Comparison of ENCODE assay signal across 20 cellular contexts in the genomic region with DNA sequence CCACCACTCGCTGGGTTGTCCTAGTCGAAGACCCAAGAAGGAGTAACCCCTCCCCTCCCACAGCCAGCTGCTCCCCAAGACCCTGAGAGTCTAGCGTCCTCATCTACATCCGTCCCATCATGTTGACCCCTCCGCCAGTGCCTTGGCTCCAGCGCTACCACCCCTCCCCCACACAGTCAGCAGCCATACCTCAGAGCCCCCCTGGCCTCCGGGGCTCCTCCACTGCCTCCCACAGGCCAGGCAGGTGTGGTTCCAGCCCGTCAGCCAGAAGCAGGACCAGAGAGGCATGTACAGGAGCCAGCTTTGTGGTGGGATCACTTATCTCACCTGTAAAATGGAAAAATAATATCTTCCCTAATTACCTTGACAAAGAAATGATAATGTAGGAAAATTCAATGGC. TPM values are rescaled to one million over a fixed set of nuclear protein-coding genes. Genes with fewer than 3 reads are reported as not detected.
"Had no signal": no experiment of that assay in that cellular context is flagged by ENCODE, and none has a peak within 500 bp of the region (broad histone marks: within the 10 kb centered on the region; RNA-seq: fewer than 3 reads in every experiment).

No MANE protein-coding gene starts in this region.

- H3K36me3 ChIP-seq: lower lobe of right lung, neutrophil, pancreas, right lobe of liver, thoracic aorta, tibial nerve, upper lobe of left lung had no signal

- DNase-seq: cortex of kidney; effector memory CD8-positive, alpha-beta T cell; hypothalamus; left ventricle myocardium superior; lower lobe of right lung; naive thymus-derived CD8-positive, alpha-beta T cell; nephron progenitor cell; pancreas; right lobe of liver; small intestine; stimulated activated CD4-positive, alpha-beta T cell treated with anti-CD3 and anti-CD28 coated beads, Interleukin-15, amount 100 ng/mL, for 24 hours; stimulated activated CD4-positive, alpha-beta T cell treated with anti-CD3 and anti-CD28 coated beads, Interleukin-2, amount 100 ng/mL, for 48 hours; stimulated activated naive B cell treated with anti-CD40 and anti-IgM and Interleukin-4, amounts not matched to agents 10 μg/mL and 1 μg/mL and 100 μg/mL, for 72 hours; upper lobe of left lung had no signal

- H3K9me3 Mint-ChIP-seq: effector memory CD8-positive, alpha-beta T cell; naive thymus-derived CD8-positive, alpha-beta T cell; nephron progenitor cell; stimulated activated naive B cell treated with anti-CD40 and anti-IgM and Interleukin-4, amounts not matched to agents 10 μg/mL and 1 μg/mL and 100 μg/mL, for 72 hours; stimulated activated naive CD8-positive, alpha-beta T cell treated with anti-CD3 and anti-CD28 coated beads, Interleukin-15, Interleukin-2, amounts not matched to agents 100 ng/mL and 50 ng/mL, for 24 hours had no signal

- H3K4me3 Mint-ChIP-seq: effector memory CD8-positive, alpha-beta T cell; naive thymus-derived CD8-positive, alpha-beta T cell; nephron progenitor cell; stimulated activated naive B cell treated with anti-CD40 and anti-IgM and Interleukin-4, amounts not matched to agents 10 μg/mL and 1 μg/mL and 100 μg/mL, for 72 hours; stimulated activated naive CD8-positive, alpha-beta T cell treated with anti-CD3 and anti-CD28 coated beads, Interleukin-15, Interleukin-2, amounts not matched to agents 100 ng/mL and 50 ng/mL, for 24 hours had no signal

- H3K27ac Mint-ChIP-seq: effector memory CD8-positive, alpha-beta T cell; naive thymus-derived CD8-positive, alpha-beta T cell; nephron progenitor cell; stimulated activated naive B cell treated with anti-CD40 and anti-IgM and Interleukin-4, amounts not matched to agents 10 μg/mL and 1 μg/mL and 100 μg/mL, for 72 hours; stimulated activated naive CD8-positive, alpha-beta T cell treated with anti-CD3 and anti-CD28 coated beads, Interleukin-15, Interleukin-2, amounts not matched to agents 100 ng/mL and 50 ng/mL, for 24 hours had no signal

- H3K9me3 ChIP-seq: lower lobe of right lung, neutrophil, pancreas, right lobe of liver, thoracic aorta, tibial nerve, upper lobe of left lung had no signal

- ATAC-seq: effector memory CD8-positive, alpha-beta T cell; left ventricle myocardium superior; lower lobe of right lung; naive thymus-derived CD8-positive, alpha-beta T cell; pancreas; right lobe of liver; stimulated activated naive B cell treated with anti-CD40 and anti-IgM and Interleukin-4, amounts not matched to agents 10 μg/mL and 1 μg/mL and 100 μg/mL, for 72 hours had no signal

- H3K27me3 ChIP-seq: pancreas, right lobe of liver, tibial nerve, upper lobe of left lung had no signal

- H3K4me3 ChIP-seq: lower lobe of right lung, pancreas, right lobe of liver, thoracic aorta, tibial nerve, upper lobe of left lung had no signal

- H3K4me1 ChIP-seq: lower lobe of right lung, pancreas, right lobe of liver, tibial nerve, upper lobe of left lung had no signal

- H3K36me3 Mint-ChIP-seq: naive thymus-derived CD8-positive, alpha-beta T cell; stimulated activated naive B cell treated with anti-CD40 and anti-IgM and Interleukin-4, amounts not matched to agents 10 μg/mL and 1 μg/mL and 100 μg/mL, for 72 hours had no signal

- H3K27ac ChIP-seq: lower lobe of right lung, neutrophil, pancreas, right lobe of liver, thoracic aorta, tibial nerve, upper lobe of left lung had no signal

RNA-seq across cellular contexts. Expression of a gene that starts 51.5 kb away (rescaled TPM):
- total RNA-seq: fibroblast of villous mesenchyme; lower lobe of right lung; mesenteric fat pad; naive thymus-derived CD8-positive, alpha-beta T cell; right lobe of liver had no signal
